ENCODE assay signal across 33 cellular contexts in genomic region chr17:73559532-73559931, GRCh38.
"Had no signal": no experiment of that assay in that cellular context is flagged by ENCODE, and none has a peak within 500 bp of the region (broad histone marks: within the 10 kb centered on the region; RNA-seq: fewer than 3 reads in every experiment).

No MANE protein-coding gene starts in this region.

- ATAC-seq: esophagus mucosa; gastrocnemius medialis; heart right ventricle; left colon; lower lobe of right lung; mucosa of descending colon; natural killer cell treated with Interleukin-12 subunit alpha and Interleukin-12 subunit beta and Interleukin-15 and Interleukin-18, amount 100 ng/mL, for 72 hours; sciatic nerve had no signal

- H3K4me2 ChIP-seq: smooth muscle cell had no signal

- H3K27me3 Mint-ChIP-seq: naive B cell had no signal

- H3K27ac Mint-ChIP-seq: dendritic cell treated with granulocyte-macrophage colony-stimulating factor and Interleukin-4, amounts not matched to agents 40 ng/mL and 50 ng/mL, for 4 days; endodermal cell; immature natural killer cell; mesothelial cell of epicardium; natural killer cell treated with Interleukin-12 subunit alpha and Interleukin-12 subunit beta and Interleukin-15 and Interleukin-18, amount 100 ng/mL, for 72 hours; type B pancreatic cell had no signal

- DNase-seq: effector CD8-positive, alpha-beta T cell; endodermal cell; foreskin fibroblast; gastrocnemius medialis; heart right ventricle; hippocampal formation; immature natural killer cell; islet precursor cell; kidney glomerular epithelial cell; left colon; left ventricle myocardium inferior; lower lobe of right lung; mucosa of descending colon; naive B cell; stimulated activated CD4-positive, alpha-beta T cell treated with anti-CD3 and anti-CD28 coated beads, Interleukin-12 subunit alpha, Interleukin-12 subunit beta, amount 100 ng/mL, for 4 hours; stimulated activated CD4-positive, alpha-beta T cell treated with anti-CD3 and anti-CD28 coated beads, Interleukin-1b, Interleukin-23, amount 100 ng/mL, for 48 hours; stimulated activated CD4-positive, alpha-beta T cell treated with anti-CD3 and anti-CD28 coated beads, Interleukin-4, amount 100 ng/mL, for 1 hour; stimulated activated CD8-positive, alpha-beta memory T cell treated with anti-CD3 and anti-CD28 coated beads, Interleukin-4, amount 100 ng/mL, for 48 hours; stimulated activated naive CD4-positive, alpha-beta T cell treated with Interleukin-2 at 50 U/mL for 16 hours; stomach; testis; tibial artery had no signal

- H3K9me3 Mint-ChIP-seq: dendritic cell treated with granulocyte-macrophage colony-stimulating factor and Interleukin-4, amounts not matched to agents 40 ng/mL and 50 ng/mL, for 4 days; endodermal cell; immature natural killer cell; natural killer cell treated with Interleukin-12 subunit alpha and Interleukin-12 subunit beta and Interleukin-15 and Interleukin-18, amount 100 ng/mL, for 72 hours; neural crest cell; type B pancreatic cell had no signal

- H3K27me3 ChIP-seq: right atrium auricular region, testis had no signal

- H3K36me3 ChIP-seq: gastrocnemius medialis, heart right ventricle, left ventricle myocardium inferior, lower lobe of right lung, prostate gland, right atrium auricular region, stomach, tibial artery had no signal

- H3K9me3 ChIP-seq: gastrocnemius medialis, left ventricle myocardium inferior, lower lobe of right lung, mucosa of descending colon, prostate gland, right atrium auricular region, stomach, testis, tibial artery had no signal

- H3K27ac ChIP-seq: epithelial cell of prostate, gastrocnemius medialis, heart right ventricle, left ventricle myocardium inferior, lower lobe of right lung, prostate gland, right atrium auricular region, stomach, testis, tibial artery had no signal

- H3K4me1 ChIP-seq: gastrocnemius medialis, heart right ventricle, left ventricle myocardium inferior, lower lobe of right lung, prostate gland, right atrium auricular region, stomach, tibial artery had no signal

- H3K36me3 Mint-ChIP-seq: immature natural killer cell; mesothelial cell of epicardium; natural killer cell treated with Interleukin-12 subunit alpha and Interleukin-12 subunit beta and Interleukin-15 and Interleukin-18, amount 100 ng/mL, for 72 hours; type B pancreatic cell had no signal

- H3K4me3 ChIP-seq: gastrocnemius medialis, heart right ventricle, left ventricle myocardium inferior, lower lobe of right lung, mucosa of descending colon, prostate gland, right atrium auricular region, smooth muscle cell, stomach, testis, tibial artery had no signal

- H3K4me3 Mint-ChIP-seq: dendritic cell treated with granulocyte-macrophage colony-stimulating factor and Interleukin-4, amounts not matched to agents 40 ng/mL and 50 ng/mL, for 4 days; endodermal cell; immature natural killer cell; mesothelial cell of epicardium; natural killer cell treated with Interleukin-12 subunit alpha and Interleukin-12 subunit beta and Interleukin-15 and Interleukin-18, amount 100 ng/mL, for 72 hours; neural crest cell; type B pancreatic cell had no signal
